ENCODE assay signal across 9 cellular contexts in the genomic region with DNA sequence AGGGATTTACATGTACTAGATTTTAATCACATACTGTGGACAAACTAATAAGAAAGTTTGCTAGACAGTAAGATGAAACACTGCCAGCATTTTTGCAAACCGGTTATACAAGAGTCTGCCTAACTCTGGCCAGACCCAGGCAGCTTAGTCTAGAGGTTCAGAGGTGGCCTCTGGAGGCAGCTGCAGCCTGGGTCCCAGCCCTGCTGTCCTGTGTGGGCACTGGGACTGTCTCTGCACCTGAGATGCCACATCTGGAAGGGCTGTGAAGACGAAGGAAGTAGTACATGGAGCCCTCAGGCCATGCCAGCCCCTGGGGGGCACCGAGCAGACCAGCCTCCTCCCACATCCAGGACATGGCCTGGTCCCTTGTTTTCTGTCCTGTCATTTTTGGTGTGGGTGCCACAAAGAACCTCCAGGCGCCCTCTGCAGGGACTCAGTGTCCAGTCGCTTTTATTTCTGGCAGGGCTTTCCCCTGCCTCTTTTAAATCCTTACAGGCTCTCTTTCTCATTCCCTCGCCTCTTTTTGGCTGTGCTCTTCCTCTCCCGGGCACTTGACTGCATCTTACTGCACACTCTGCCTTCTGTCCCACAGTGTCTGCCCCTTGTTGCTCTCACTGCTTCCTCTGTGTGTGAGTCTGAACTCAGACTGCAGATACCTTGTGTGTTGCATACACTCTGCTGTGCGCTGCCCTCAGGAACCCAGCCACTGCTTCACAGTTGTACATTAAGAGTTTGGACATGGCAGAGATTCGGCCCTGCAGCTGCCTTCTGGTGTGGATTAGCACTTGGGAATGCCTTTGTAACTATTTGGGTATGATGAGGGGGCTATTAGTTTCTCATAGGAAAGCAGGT.
DNase-seq lines count a peak whose midpoint lies in the region; ATAC-seq, FAIRE-seq and TF ChIP-seq lines count a peak whose summit lies in the region.
"Had no signal": no experiment of that assay in that cellular context is flagged by ENCODE, and none has a peak within 500 bp of the region (broad histone marks: within the 10 kb centered on the region; RNA-seq: fewer than 3 reads in every experiment).

No MANE protein-coding gene starts in this region.

- intact Hi-C loops in PC-9 (cut with micrococcal nuclease; ENCODE audit: unreplicated experiment) (loop anchor here (1.0 kb wide), 2 partner anchors 216 to 283 kb away; a partner anchor contains a TSS), ascending aorta (cut with DNase I) (loop anchor here (2.0 to 5.0 kb wide), 2 partner anchors 215 to 281 kb away; a partner anchor contains a TSS)

- no peaks in the 10 kb centered on the region for H3K4me1 ChIP-seq in CD8-positive, alpha-beta memory T cell (ENCODE audit: insufficient read depth, low read length)
- H3K4me1 ChIP-seq in GM23338 (ENCODE audit: insufficient read depth) (no peaks in the 10 kb centered on the region), PC-9 (replicated peaks; ENCODE audit: insufficient read depth) (peaks cover 16% of the 10 kb centered on the region), ascending aorta (no peaks in the 10 kb centered on the region), small intestine (ENCODE audit: control insufficient read depth in 2 of 2, insufficient read depth in 1 of 2, low read depth in 1 of 2, low read length in 1 of 2) (peaks cover 0 to 2% of the 10 kb centered on the region in 2 donors)

- H3K9me3 ChIP-seq in CD8-positive, alpha-beta memory T cell (ENCODE audit: low read length): no peaks in the 10 kb centered on the region
- H3K9me3 ChIP-seq in PC-9 (ENCODE audit: insufficient read depth, low read depth): no peaks in the 10 kb centered on the region
- H3K9me3 ChIP-seq in ascending aorta: no peaks in the 10 kb centered on the region
- no peaks in the 10 kb centered on the region for H3K9me3 ChIP-seq in small intestine (ENCODE audit: control insufficient read depth, low read depth)

- H2AFZ ChIP-seq in GM23338 (peak overlapping the region; percentile 84), PC-9 (no peak overlapping the region; the same call in 1 of the 2 replicates)

- peak in 4 of 5 donors; percentile 17 to 59 (median 20) for DNase-seq in CD8-positive, alpha-beta memory T cell
- DNase-seq in GM23338 (ENCODE audit: low spot score): peak; percentile 69
- peak; percentile 42 to 70 for DNase-seq in PC-9
- DNase-seq in ascending aorta (ENCODE audit: low spot score in 2 of 2): no peak
- DNase-seq in hypothalamus (lab: John Stamatoyannopoulos, UW): peak in 30 of 51 donors; percentile 11 to 56 (median 30)
- DNase-seq in small intestine: peak; percentile 61

- peak overlapping the region in 5 of 8 donors; percentile 24 to 62 (median 48) for H3K27ac Mint-ChIP-seq in CD8-positive, alpha-beta memory T cell
- peak overlapping the region; percentile 17; the same call in 1 of the 2 replicates for H3K27ac Mint-ChIP-seq in GM23338

- H4K20me1 ChIP-seq in GM23338 (replicated peaks; ENCODE audit: insufficient read depth) (no peaks in the 10 kb centered on the region), PC-9 (ENCODE audit: insufficient read depth) (no peaks in the 10 kb centered on the region)

- H3K4me1 Mint-ChIP-seq in CD8-positive, alpha-beta memory T cell: peaks cover 12 to 16% (median 16%) of the 10 kb centered on the region in 3 donors
- H3K4me1 Mint-ChIP-seq in GM23338: peaks cover 8% of the 10 kb centered on the region

- POLR2A ChIA-PET in CD8-positive, alpha-beta memory T cell (lab: Charles Lee): no interaction called here
- POLR2A ChIA-PET in PC-9 (lab: Charles Lee; ENCODE audit: unreplicated experiment): interaction anchor here (0.7 kb wide), 1 partner anchor 363 kb away, joined by 3 read pairs; no protein-coding TSS in a partner anchor

- no peaks in the 10 kb centered on the region for H3K36me3 ChIP-seq in CD8-positive, alpha-beta memory T cell (ENCODE audit: insufficient read depth, low read length)
- H3K36me3 ChIP-seq in GM23338 (ENCODE audit: insufficient read depth) (no peaks in the 10 kb centered on the region), PC-9 (ENCODE audit: low read depth) (no peaks in the 10 kb centered on the region), ascending aorta (peaks cover 0 to 8% of the 10 kb centered on the region in 2 donors), small intestine (ENCODE audit: control insufficient read depth in 2 of 2, insufficient read depth in 2 of 2, low read length in 2 of 2) (peaks cover 0 to 5% of the 10 kb centered on the region in 2 donors)

- H3K4me3 Mint-ChIP-seq in CD8-positive, alpha-beta memory T cell: no peak overlapping the region
- H3K4me3 Mint-ChIP-seq in GM23338: no peak overlapping the region
- H3K4me3 Mint-ChIP-seq: naive thymus-derived CD8-positive, alpha-beta T cell had no signal

- H3K27ac ChIP-seq in CD8-positive, alpha-beta memory T cell (ENCODE audit: low read depth, low read length): no peak overlapping the region
- H3K27ac ChIP-seq in GM23338 (ENCODE audit: low read depth) (peak overlapping the region; percentile 19; the same call in 1 of the 2 replicates), PC-9 (no peak overlapping the region), ascending aorta (no peak overlapping the region), small intestine (ENCODE audit: low read depth in 1 of 2, low read length in 1 of 2) (peak overlapping the region in 1 of 2 donors; percentile 29)

- H3K36me3 Mint-ChIP-seq in CD8-positive, alpha-beta memory T cell: peaks cover 0 to 4% (median 0%) of the 10 kb centered on the region in 3 donors
- no peaks in the 10 kb centered on the region; the same call in 2 of the 3 replicates for H3K36me3 Mint-ChIP-seq in GM23338 (ENCODE audit: low read depth)
- H3K36me3 Mint-ChIP-seq: naive thymus-derived CD8-positive, alpha-beta T cell had no signal

- WGBS in small intestine, 3 donors: 37 to 40% (median 39%) methylated on average over 9 of the region's 9 CpGs

- H3K9me2 ChIP-seq in GM23338 (ENCODE audit: insufficient read depth): no peaks in the 10 kb centered on the region
- no peaks in the 10 kb centered on the region for H3K9me2 ChIP-seq in PC-9 (ENCODE audit: insufficient read depth)

- no TSS peak for BruUV-seq in PC-9 (replicated peaks; lab: Mats Ljungman, UMichigan)

- CTCF ChIA-PET in CD8-positive, alpha-beta memory T cell (lab: Charles Lee): interaction anchor here (0.9 to 2.4 kb wide), 5 partner anchors 16 to 283 kb away, joined by 3 to 11 read pairs (median 3); a partner anchor contains a TSS
- CTCF ChIA-PET in PC-9 (lab: Charles Lee): interaction anchor here (0.6 kb wide), 1 partner anchor 281 kb away, joined by 3 read pairs; no protein-coding TSS in a partner anchor

- no peaks in the 10 kb centered on the region for H3K27me3 ChIP-seq in CD8-positive, alpha-beta memory T cell (ENCODE audit: insufficient read depth, low read length, poor library complexity, severe bottlenecking)
- H3K27me3 ChIP-seq in GM23338 (ENCODE audit: insufficient read depth) (no peaks in the 10 kb centered on the region), PC-9 (ENCODE audit: insufficient read depth, low read depth) (no peaks in the 10 kb centered on the region), ascending aorta (no peaks in the 10 kb centered on the region), small intestine (ENCODE audit: control insufficient read depth in 2 of 2, insufficient read depth in 2 of 2, low read length in 2 of 2) (no peaks in the 10 kb centered on the region)

- no peaks in the 10 kb centered on the region for H3K27me3 Mint-ChIP-seq in CD8-positive, alpha-beta memory T cell
- H3K27me3 Mint-ChIP-seq in GM23338 (ENCODE audit: insufficient read depth, low read depth, poor library complexity): peaks cover 9% of the 10 kb centered on the region
- H3K27me3 Mint-ChIP-seq: naive thymus-derived CD8-positive, alpha-beta T cell had no signal

- 0 out of 2 replicates have a peak, but pooled peaks cover 3% of the 10 kb centered on the region for H3F3A ChIP-seq in GM23338 (replicated peaks; ENCODE audit: low read depth)
- H3F3A ChIP-seq in PC-9 (ENCODE audit: insufficient read depth, low read depth): peaks cover 8% of the 10 kb centered on the region; the same call in 1 of the 2 replicates

- ATAC-seq in GM23338: peak; percentile 84
- no peak for ATAC-seq in GM18519 (IDR thresholded peaks at IDR 0.05; ENCODE audit: low FRiP score, unreplicated experiment)
- ATAC-seq in HG02970 (IDR thresholded peaks at IDR 0.05; ENCODE audit: low FRiP score, unreplicated experiment): no peak
- ATAC-seq: naive thymus-derived CD8-positive, alpha-beta T cell had no signal

- no peaks in the 10 kb centered on the region for H3K9me3 Mint-ChIP-seq in CD8-positive, alpha-beta memory T cell
- no peaks in the 10 kb centered on the region; the same call in 2 of the 3 replicates for H3K9me3 Mint-ChIP-seq in GM23338
- H3K9me3 Mint-ChIP-seq: naive thymus-derived CD8-positive, alpha-beta T cell had no signal

- no peak for FAIRE-seq in small intestine (lab: Jason Lieb, UNC)

- H3K4me2 ChIP-seq in GM23338 (no peak overlapping the region), PC-9 (peak overlapping the region; percentile 44)

- H3K79me2 ChIP-seq in GM23338 (replicated peaks; ENCODE audit: insufficient read depth): no peaks in the 10 kb centered on the region
- H3K79me2 ChIP-seq in PC-9 (ENCODE audit: low read depth): no peaks in the 10 kb centered on the region

- H3K4me3 ChIP-seq in CD8-positive, alpha-beta memory T cell (ENCODE audit: low read length): no peak overlapping the region
- H3K4me3 ChIP-seq in GM23338 (no peak overlapping the region), PC-9 (no peak overlapping the region), ascending aorta (no peak overlapping the region), small intestine (ENCODE audit: low read depth in 1 of 2, low read length in 2 of 2) (no peak overlapping the region)

- TF ChIP-seq CTCF in GM23338 (conservative IDR thresholded peaks at IDR 0.05; ENCODE audit: low read depth in 2 of 2) (peak; percentile 61 to 75), PC-9 (conservative IDR thresholded peaks at IDR 0.05) (peak; percentile 73), ascending aorta (IDR thresholded peaks at IDR 0.05) (peak; percentile 23 to 64 (median 45))

TF ChIP-seq in GM23338, 12 proteins besides CTCF, POLR2A, EP300 and RAD21 (continues in another document):
- TF ChIP-seq ZNF114 (CRISPR knock-in tag; IDR thresholded peaks at IDR 0.05): no peak
- TF ChIP-seq, protein P1, sequence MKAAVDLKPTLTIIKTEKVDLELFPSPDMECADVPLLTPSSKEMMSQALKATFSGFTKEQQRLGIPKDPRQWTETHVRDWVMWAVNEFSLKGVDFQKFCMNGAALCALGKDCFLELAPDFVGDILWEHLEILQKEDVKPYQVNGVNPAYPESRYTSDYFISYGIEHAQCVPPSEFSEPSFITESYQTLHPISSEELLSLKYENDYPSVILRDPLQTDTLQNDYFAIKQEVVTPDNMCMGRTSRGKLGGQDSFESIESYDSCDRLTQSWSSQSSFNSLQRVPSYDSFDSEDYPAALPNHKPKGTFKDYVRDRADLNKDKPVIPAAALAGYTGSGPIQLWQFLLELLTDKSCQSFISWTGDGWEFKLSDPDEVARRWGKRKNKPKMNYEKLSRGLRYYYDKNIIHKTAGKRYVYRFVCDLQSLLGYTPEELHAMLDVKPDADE (IDR thresholded peaks at IDR 0.05): no peak
- no peak for TF ChIP-seq STAT1 (IDR thresholded peaks at IDR 0.05; ENCODE audit: unreplicated experiment)
- no peak for TF ChIP-seq POLR2AphosphoS5 (IDR thresholded peaks at IDR 0.05; ENCODE audit: low read depth)
- TF ChIP-seq EZH2phosphoT487 (IDR thresholded peaks at IDR 0.05; ENCODE audit: unreplicated experiment): no peak
- no peak for TF ChIP-seq JUNB (IDR thresholded peaks at IDR 0.05; ENCODE audit: unreplicated experiment)

Comparison
In these comparisons a context has a peak if more than half of its experiments do, and no peak if none do; other contexts are left out.
1. DNase-seq: peak in CD8-positive, alpha-beta memory T cell (4 of 5), GM23338 (single experiment), PC-9 (2 of 2), hypothalamus (30 of 51) and small intestine (single experiment); none in ascending aorta (0 of 2).
2. Peak in every context shown above with its lines, with median percentiles within 50 percentile points of each other: CTCF ChIP-seq.